11 cellular contexts compared by ENCODE assay signal in genomic region chr15:40289140-40289775, GRCh38. TPM values are rescaled to one million over a fixed set of nuclear protein-coding genes. Genes with fewer than 3 reads are reported as not detected.
DNase-seq lines count a peak whose midpoint lies in the region; ATAC-seq lines count a peak whose summit lies in the region.
"Had no signal": no experiment of that assay in that cellular context is flagged by ENCODE, and none has a peak within 500 bp of the region (broad histone marks: within the 10 kb centered on the region; RNA-seq: fewer than 3 reads in every experiment).

No MANE protein-coding gene starts in this region.

- intact Hi-C loops in Right ventricle myocardium superior (cut with DNase I) (no loop called here), left cardiac atrium (cut with DNase I) (no loop called here)

- ATAC-seq in Right ventricle myocardium superior (ENCODE audit: poor library complexity) (peak; percentile 33), left cardiac atrium (no peak), GM19455 (IDR thresholded peaks at IDR 0.05; ENCODE audit: unreplicated experiment) (no peak), HG03175 (IDR thresholded peaks at IDR 0.05; ENCODE audit: unreplicated experiment) (no peak)

- DNase-seq in Right ventricle myocardium superior (peak; percentile 67), left cardiac atrium (no peak), RPMI8226 (peak; percentile 57), kidney tubule cell (ENCODE audit: low spot score) (peak; percentile 83), cerebellar nuclear complex (lab: John Stamatoyannopoulos, UW) (no peak)
- no peak for DNase-seq in effector CD8-positive, alpha-beta T cell (lab: John Stamatoyannopoulos, UW)
- DNase-seq: stimulated activated CD4-positive, alpha-beta T cell treated with anti-CD3 and anti-CD28 coated beads, Interleukin-15, amount 100 ng/mL, for 24 hours had no signal

RNA-seq across cellular contexts. Expression of gene ANKRD63, which starts 6.4 kb away (rescaled TPM):
- 0.65 TPM for total RNA-seq in Right ventricle myocardium superior
- total RNA-seq in left cardiac atrium, result under 1 TPM in 1 of 2 donors, not detected in 1; 0.65 TPM
- total RNA-seq: kidney epithelial cell; T-helper 1 cell treated with Interleukin-12 subunit alpha and Interleukin-12 subunit beta and Interleukin-4 antibody, amounts not matched to agents 30 ng/mL and 1 ng/mL, for 36 hours had no signal

RNA-seq across cellular contexts. Expression of gene PLCB2, which starts 18.5 kb away (rescaled TPM):
- total RNA-seq in Right ventricle myocardium superior (7.7 TPM), left cardiac atrium (10 to 100 TPM in 1 of 2 donors, 1 to 10 TPM in 1; 8.4 to 13.5 TPM)

RNA-seq across cellular contexts. Expression of gene INAFM2, which starts 34.2 kb away (rescaled TPM):
- total RNA-seq in Right ventricle myocardium superior (56.2 TPM), left cardiac atrium (10 to 100 TPM; 53.4 to 76.6 TPM)

RNA-seq across cellular contexts. Expression of gene PAK6, which starts 50.4 kb away (rescaled TPM):
- total RNA-seq in Right ventricle myocardium superior, result 9.7 TPM
- 10 to 100 TPM in 1 of 2 donors, 1 to 10 TPM in 1; 6.8 to 10.1 TPM for total RNA-seq in left cardiac atrium

RNA-seq across cellular contexts. Expression of gene CCDC9B, which starts 51.5 kb away (rescaled TPM):
- 155 TPM for total RNA-seq in Right ventricle myocardium superior
- total RNA-seq in left cardiac atrium, result 10 to 100 TPM; 72.1 to 83.8 TPM

Comparison
In these comparisons a context has a peak if more than half of its experiments do, and no peak if none do; other contexts are left out.
1. DNase-seq: peak in Right ventricle myocardium superior (single experiment), RPMI8226 (single experiment) and kidney tubule cell (single experiment); none in left cardiac atrium (single experiment), effector CD8-positive, alpha-beta T cell (single experiment) and cerebellar nuclear complex (0 of 2).